ENCODE assay signal across 8 cellular contexts in genomic region chr10:67302701-67303100, GRCh38.
"Had no signal": no experiment of that assay in that cellular context is flagged by ENCODE, and none has a peak within 500 bp of the region (broad histone marks: within the 10 kb centered on the region; RNA-seq: fewer than 3 reads in every experiment).

No MANE protein-coding gene starts in this region.

- DNase-seq: GM23248, GOT3, H7, HFFc6, IMR-90, KG1 had no signal

- ATAC-seq: HCT116, K562 had no signal
